Comparison of ENCODE assay signal across 18 cellular contexts in the genomic region with DNA sequence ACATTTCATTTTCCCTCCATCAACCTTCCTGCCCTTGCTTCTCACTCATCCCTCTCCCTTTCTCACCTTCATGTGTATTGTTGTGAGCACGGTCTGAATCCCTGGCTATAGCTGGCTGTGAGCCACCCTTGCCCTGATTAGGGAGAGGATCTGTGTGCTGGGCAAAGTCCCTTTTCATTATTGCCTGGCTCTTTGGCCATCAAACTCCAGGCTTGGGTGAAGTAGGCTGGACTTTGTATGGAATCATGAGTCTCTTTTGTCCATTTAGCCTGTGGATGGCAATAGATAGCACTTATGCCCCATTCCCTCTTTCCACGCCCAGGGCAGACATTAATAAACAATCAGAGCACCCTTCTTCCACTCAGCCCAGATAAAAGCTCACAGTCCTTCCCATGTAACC. TPM values are rescaled to one million over a fixed set of nuclear protein-coding genes. Genes with fewer than 3 reads are reported as not detected.
DNase-seq lines count a peak whose midpoint lies in the region; ATAC-seq, FAIRE-seq and TF ChIP-seq lines count a peak whose summit lies in the region.
"Had no signal": no experiment of that assay in that cellular context is flagged by ENCODE, and none has a peak within 500 bp of the region (broad histone marks: within the 10 kb centered on the region; RNA-seq: fewer than 3 reads in every experiment).

No MANE protein-coding gene starts in this region.

- H3K56ac ChIP-seq in IMR-90 (ENCODE audit: extremely low read depth, insufficient read depth, low read length) = no peak overlapping the region

- no peak overlapping the region for H2BK5ac ChIP-seq in IMR-90 (ENCODE audit: low read depth, low read length, poor library complexity, severe bottlenecking)

- no peak overlapping the region for H2AFZ ChIP-seq in IMR-90 (replicated peaks; ENCODE audit: low read length, poor library complexity)

- H2AK9ac ChIP-seq in IMR-90 (replicated peaks; ENCODE audit: low read depth, low read length, poor library complexity) = no peak overlapping the region

- peak overlapping the region; percentile 72; the same call in 1 of the 3 replicates for H2BK15ac ChIP-seq in IMR-90 (ENCODE audit: low read depth, low read length)

- POLR2A ChIA-PET in IMR-90 (lab: Charles Lee; ENCODE audit: unreplicated experiment) = no interaction called here

- H3K27me3 Mint-ChIP-seq in activated naive CD4-positive, alpha-beta T cell treated with anti-CD3 and anti-CD28 coated beads, Interleukin-2, amount 10 ng/mL, durations not matched to agents 7 days and 5 days = no peaks in the 10 kb centered on the region

- peak overlapping the region; percentile 43; the same call in 1 of the 2 replicates for H3K4ac ChIP-seq in IMR-90 (ENCODE audit: low read depth, low read length)

- FAIRE-seq in small intestine (lab: Jason Lieb, UNC) = no peak

- H3K36me3 ChIP-seq in IMR-90 (ENCODE audit: control insufficient read depth, insufficient read depth, low read length) (no peaks in the 10 kb centered on the region), small intestine (ENCODE audit: control insufficient read depth in 2 of 2, insufficient read depth in 2 of 2, low read length in 2 of 2) (no peaks in the 10 kb centered on the region), BE2C (no peaks in the 10 kb centered on the region)

- no peak overlapping the region for H4K5ac ChIP-seq in IMR-90 (ENCODE audit: low read depth, low read length)

- H3K4me2 ChIP-seq in IMR-90 (ENCODE audit: low read depth, low read length) = no peak overlapping the region

- peak overlapping the region; percentile 40; the same call in 1 of the 2 replicates for H2BK120ac ChIP-seq in IMR-90 (ENCODE audit: low read depth, low read length)

- no peak overlapping the region for H4K91ac ChIP-seq in IMR-90 (ENCODE audit: insufficient read depth, low read depth, low read length)

- no TSS peak for BruUV-seq in IMR-90 (replicated peaks; lab: Mats Ljungman, UMichigan)

- intact Hi-C loops in IMR-90 (cut with micrococcal nuclease) (no loop called here), right cardiac atrium (cut with DNase I) (no loop called here)

- peak overlapping the region; percentile 93 for H3K27ac Mint-ChIP-seq in activated naive CD4-positive, alpha-beta T cell treated with anti-CD3 and anti-CD28 coated beads, Interleukin-2, amount 10 ng/mL, durations not matched to agents 7 days and 5 days
- H3K27ac Mint-ChIP-seq: CD4-positive, alpha-beta memory T cell; nephron progenitor cell had no signal

- H3K79me1 ChIP-seq in IMR-90 (ENCODE audit: low read depth in 1 of 2, low read length in 2 of 2) = no peaks in the 10 kb centered on the region

- H3K9ac ChIP-seq in IMR-90 (ENCODE audit: low read depth, low read length) = no peak overlapping the region

- H3K9me1 ChIP-seq in IMR-90 (ENCODE audit: insufficient read depth, low read length) = no peaks in the 10 kb centered on the region; the same call in 1 of the 2 replicates

- H4K20me1 ChIP-seq in IMR-90 (ENCODE audit: insufficient read depth, low read length) = no peaks in the 10 kb centered on the region

- dilution Hi-C loops in IMR-90 (cut with HindIII; ENCODE audit: low sequenced_read_pairs, unreplicated experiment) = no loop called here

- DNase-seq in activated naive CD4-positive, alpha-beta T cell treated with anti-CD3 and anti-CD28 coated beads, Interleukin-2, amount 10 ng/mL, durations not matched to agents 7 days and 5 days = no peak
- DNase-seq in activated naive CD4-positive, alpha-beta T cell treated with anti-CD3 and anti-CD28 coated beads, Interleukin-2, amount 50 U/mL, for 16 hours = no peak
- DNase-seq in IMR-90 (no peak), right cardiac atrium (no peak), small intestine (peak; percentile 83), NCI-H524 (lab: John Stamatoyannopoulos, UW) (no peak), BE2C (no peak), dedifferentiated amniotic fluid mesenchymal stem cell (ENCODE audit: extremely low spot score) (no peak)
- DNase-seq: activated naive CD4-positive, alpha-beta T cell treated with anti-CD3 and anti-CD28 coated beads for 36 hours; CD4-positive, alpha-beta memory T cell; DMS79; NCI-H69; nephron progenitor cell; stimulated activated CD4-positive, alpha-beta T cell treated with anti-CD3 and anti-CD28 coated beads, Interleukin-12 subunit alpha, Interleukin-12 subunit beta, amount 100 ng/mL, for 4 hours; trophoblast cell had no signal

- CTCF ChIA-PET in activated naive CD4-positive, alpha-beta T cell treated with anti-CD3 and anti-CD28 coated beads, Interleukin-2, amount 10 ng/mL, durations not matched to agents 7 days and 5 days (lab: Charles Lee) = interaction anchor here (4.7 kb wide), 1 partner anchor 24 kb away, joined by 19 read pairs; no protein-coding TSS in a partner anchor
- CTCF ChIA-PET in IMR-90 (lab: Yijun Ruan, JAX) = no interaction called here

- H3K4me3 ChIP-seq in IMR-90 (ENCODE audit: insufficient read depth, low read depth, low read length) (no peak overlapping the region), right cardiac atrium (ENCODE audit: low read length) (no peak overlapping the region), small intestine (ENCODE audit: low read depth in 1 of 2, low read length in 2 of 2) (no peak overlapping the region), BE2C (ENCODE audit: low read depth, low read length) (no peak overlapping the region)
- H3K4me3 ChIP-seq: lung had no signal

- peak overlapping the region; percentile 76; the same call in 1 of the 2 replicates for H2AK5ac ChIP-seq in IMR-90 (ENCODE audit: low read depth, low read length)

- no peaks in the 10 kb centered on the region for H3K9me3 ChIP-seq in IMR-90 (ENCODE audit: control insufficient read depth, insufficient read depth, low read length)
- no peaks in the 10 kb centered on the region for H3K9me3 ChIP-seq in right cardiac atrium (ENCODE audit: control insufficient read depth, low read length)
- no peaks in the 10 kb centered on the region for H3K9me3 ChIP-seq in small intestine (ENCODE audit: control insufficient read depth, low read depth)
- peaks cover 2% of the 10 kb centered on the region; the same call in 1 of the 2 replicates for H3K9me3 ChIP-seq in BE2C

- TF ChIP-seq POLR2A in IMR-90 (IDR thresholded peaks at IDR 0.05; ENCODE audit: low read depth, low read length) = no peak

- H3K4me1 Mint-ChIP-seq in activated naive CD4-positive, alpha-beta T cell treated with anti-CD3 and anti-CD28 coated beads, Interleukin-2, amount 10 ng/mL, durations not matched to agents 7 days and 5 days = peaks cover 76% of the 10 kb centered on the region
- H3K4me1 Mint-ChIP-seq: nephron progenitor cell had no signal

- in situ Hi-C loops in IMR-90 (cut with MboI; ENCODE audit: low sequenced_read_pairs) = no loop called here

- no peak for TF ChIP-seq RAD21 in IMR-90 (IDR thresholded peaks at IDR 0.05; ENCODE audit: low read length)

- no peaks in the 10 kb centered on the region for H3K27me3 ChIP-seq in IMR-90 (ENCODE audit: control insufficient read depth, insufficient read depth, low read length)
- H3K27me3 ChIP-seq in right cardiac atrium (ENCODE audit: control insufficient read depth, insufficient read depth) = no peaks in the 10 kb centered on the region
- no peaks in the 10 kb centered on the region for H3K27me3 ChIP-seq in small intestine (ENCODE audit: control insufficient read depth in 2 of 2, insufficient read depth in 2 of 2, low read length in 2 of 2)
- no peaks in the 10 kb centered on the region for H3K27me3 ChIP-seq in BE2C

- no peak overlapping the region for H4K8ac ChIP-seq in IMR-90 (ENCODE audit: low read depth in 2 of 2, low read length in 2 of 2)

- no CpG with 5 or more reads among the region's 2 CpGs for WGBS in IMR-90 (ENCODE audit: extremely low coverage in 2 of 2, insufficient read length in 1 of 2), 2 experiments
- WGBS in right cardiac atrium = 39% methylated on average over 2 of the region's 2 CpGs
- WGBS in small intestine, 3 donors = 17 to 45% (median 31%) methylated on average over 2 of the region's 2 CpGs

- no peak overlapping the region for H3K18ac ChIP-seq in IMR-90 (ENCODE audit: low read depth, low read length)

- H3K9me3 Mint-ChIP-seq in activated naive CD4-positive, alpha-beta T cell treated with anti-CD3 and anti-CD28 coated beads, Interleukin-2, amount 10 ng/mL, durations not matched to agents 7 days and 5 days = peaks cover 13% of the 10 kb centered on the region
- H3K9me3 Mint-ChIP-seq: activated naive CD4-positive, alpha-beta T cell treated with anti-CD3 and anti-CD28 coated beads for 36 hours; CD4-positive, alpha-beta memory T cell had no signal

- H3K14ac ChIP-seq in IMR-90 (replicated peaks; ENCODE audit: low read depth, low read length) = no peak overlapping the region

- peaks cover 27% of the 10 kb centered on the region for H3K36me3 Mint-ChIP-seq in activated naive CD4-positive, alpha-beta T cell treated with anti-CD3 and anti-CD28 coated beads, Interleukin-2, amount 10 ng/mL, durations not matched to agents 7 days and 5 days
- H3K36me3 Mint-ChIP-seq: CD4-positive, alpha-beta memory T cell had no signal

- H3K4me3 Mint-ChIP-seq in activated naive CD4-positive, alpha-beta T cell treated with anti-CD3 and anti-CD28 coated beads, Interleukin-2, amount 10 ng/mL, durations not matched to agents 7 days and 5 days = no peak overlapping the region
- H3K4me3 Mint-ChIP-seq: activated naive CD4-positive, alpha-beta T cell treated with anti-CD3 and anti-CD28 coated beads for 36 hours; CD4-positive, alpha-beta memory T cell; nephron progenitor cell had no signal

- ATAC-seq in IMR-90 (ENCODE audit: low read depth) = no peak
- no peak for ATAC-seq in right cardiac atrium

- H3K23ac ChIP-seq in IMR-90 (ENCODE audit: low read depth, low read length) = no peak overlapping the region; the same call in 1 of the 2 replicates

- TF ChIP-seq CTCF in IMR-90 (conservative IDR thresholded peaks at IDR 0.05; ENCODE audit: low read depth, low read length) = no peak
- no peak for TF ChIP-seq CTCF in BE2C (IDR thresholded peaks at IDR 0.05; ENCODE audit: low read depth, low read length)

- H3K4me1 ChIP-seq in IMR-90 (ENCODE audit: control insufficient read depth, insufficient read depth, low read length) = peaks cover 4% of the 10 kb centered on the region
- H3K4me1 ChIP-seq in right cardiac atrium (ENCODE audit: control insufficient read depth, insufficient read depth, low read length) = peaks cover 10% of the 10 kb centered on the region
- peaks cover 0 to 4% of the 10 kb centered on the region in 2 donors for H3K4me1 ChIP-seq in small intestine (ENCODE audit: control insufficient read depth in 2 of 2, insufficient read depth in 1 of 2, low read depth in 1 of 2, low read length in 1 of 2)
- H3K4me1 ChIP-seq in BE2C = peaks cover 25% of the 10 kb centered on the region

- 0 out of 2 replicates have a peak overlapping the region, but pooled peaks have one; percentile 86 for H2BK20ac ChIP-seq in IMR-90 (ENCODE audit: low read depth, low read length)

- H3K27ac ChIP-seq in IMR-90 (ENCODE audit: insufficient read depth, low read length) (no peak overlapping the region), right cardiac atrium (ENCODE audit: low read length) (peak overlapping the region; percentile 72), small intestine (ENCODE audit: low read depth in 1 of 2, low read length in 1 of 2) (peak overlapping the region in 1 of 2 donors; percentile 43)

RNA-seq across cellular contexts. Expression of a gene that starts 6.7 kb away (rescaled TPM):
- total RNA-seq in IMR-90 (2012; rRNA removed) = under 0.01 TPM in 1 of 2 replicates, not detected in the other
- polyA plus RNA-seq in IMR-90 (2012; rRNA removed) = not detected in 2 replicates
- polyA plus RNA-seq in IMR-90 (2012; cell fraction: cytosol; rRNA removed) = not detected in 2 replicates
- polyA plus RNA-seq in IMR-90 (2012; cell fraction: nucleus; rRNA removed; ENCODE audit: low replicate concordance) = 0.01 TPM in 2 replicates
- total RNA-seq in right cardiac atrium = 100 to 1,000 TPM in 3 of 4 donors, 10 to 100 TPM in 1; 74.5 to 184 (median 123) TPM
- polyA plus RNA-seq in right cardiac atrium = 96.3 TPM
- polyA plus RNA-seq in small intestine = 1 to 10 TPM in 1 of 3 donors, under 1 TPM in 2; 0.01 to 1.1 (median 0.45) TPM
- 1.8 TPM for polyA plus RNA-seq in BE2C (2012; ENCODE audit: insufficient read depth, insufficient read length, low read depth)
- total RNA-seq: OCI-LY7 had no signal
- polyA plus RNA-seq: AG04450 had no signal

Comparison
In these comparisons a context has a peak if more than half of its experiments do, and no peak if none do; other contexts are left out.
1. RNA of a gene that starts 6.7 kb away (polyA plus RNA-seq): 96.3 TPM in right cardiac atrium (single experiment); 0.01 to 1.1 TPM in small intestine and 0.01 TPM in IMR-90; every median in the first group is over 10 times any median in the second.